18 cellular contexts compared by ENCODE assay signal in genomic region chr2:162067596-162067995, GRCh38.
"Had no signal": no experiment of that assay in that cellular context is flagged by ENCODE, and none has a peak within 500 bp of the region (broad histone marks: within the 10 kb centered on the region; RNA-seq: fewer than 3 reads in every experiment).

No MANE protein-coding gene starts in this region.

- DNase-seq: activated CD4-positive, alpha-beta memory T cell treated with anti-CD3 and anti-CD28 coated beads, Interleukin-2, amount 10 ng/mL, durations not matched to agents 7 days and 5 days; activated CD4-positive, alpha-beta T cell treated with anti-CD3 and anti-CD28 coated beads for 36 hours; activated naive CD8-positive, alpha-beta T cell treated with anti-CD3 and anti-CD28 coated beads, Interleukin-2, amount 50 U/mL, for 24 hours; activated T-cell treated with anti-CD3 and anti-CD28 coated beads, Interleukin-2, amount 50 U/mL, for 48 hours; dorsolateral prefrontal cortex; glutamatergic neuron; mammary epithelial cell; stimulated activated CD4-positive, alpha-beta T cell treated with anti-CD3 and anti-CD28 coated beads, Interleukin-2, amount 100 ng/mL, for 24 hours; substantia nigra; T1000; upper lobe of left lung; WERI-Rb-1 had no signal

- H3K4me3 Mint-ChIP-seq: activated CD4-positive, alpha-beta memory T cell treated with anti-CD3 and anti-CD28 coated beads, Interleukin-2, amount 10 ng/mL, durations not matched to agents 7 days and 5 days; activated CD4-positive, alpha-beta T cell treated with anti-CD3 and anti-CD28 coated beads for 36 hours; activated naive CD8-positive, alpha-beta T cell treated with anti-CD3 and anti-CD28 coated beads, Interleukin-2, amount 50 U/mL, for 24 hours; natural killer cell treated with Interleukin-12 subunit alpha and Interleukin-12 subunit beta and Interleukin-15 and Interleukin-18, amount 100 ng/mL, for 72 hours had no signal

- H3K4me1 ChIP-seq: ascending aorta, prostate gland had no signal

- H3K27me3 ChIP-seq: ascending aorta, upper lobe of left lung had no signal

- H3K27ac ChIP-seq: ascending aorta, dorsolateral prefrontal cortex, prostate gland, upper lobe of left lung, WERI-Rb-1 had no signal

- H3K4me3 ChIP-seq: ascending aorta, dorsolateral prefrontal cortex, prostate gland, upper lobe of left lung had no signal

- H3K27me3 Mint-ChIP-seq: activated CD4-positive, alpha-beta memory T cell treated with anti-CD3 and anti-CD28 coated beads, Interleukin-2, amount 10 ng/mL, durations not matched to agents 7 days and 5 days; activated CD4-positive, alpha-beta T cell treated with anti-CD3 and anti-CD28 coated beads for 36 hours; activated naive CD8-positive, alpha-beta T cell treated with anti-CD3 and anti-CD28 coated beads, Interleukin-2, amount 50 U/mL, for 24 hours had no signal

- ATAC-seq: activated CD4-positive, alpha-beta T cell treated with anti-CD3 and anti-CD28 coated beads for 36 hours; activated naive CD8-positive, alpha-beta T cell treated with anti-CD3 and anti-CD28 coated beads, Interleukin-2, amount 50 U/mL, for 24 hours; esophagus mucosa; left lobe of liver; natural killer cell treated with Interleukin-12 subunit alpha and Interleukin-12 subunit beta and Interleukin-15 and Interleukin-18, amount 100 ng/mL, for 72 hours; sciatic nerve had no signal

- H3K9me3 ChIP-seq: ascending aorta, prostate gland, upper lobe of left lung had no signal

- H3K9me3 Mint-ChIP-seq: activated CD4-positive, alpha-beta memory T cell treated with anti-CD3 and anti-CD28 coated beads, Interleukin-2, amount 10 ng/mL, durations not matched to agents 7 days and 5 days; activated naive CD8-positive, alpha-beta T cell treated with anti-CD3 and anti-CD28 coated beads, Interleukin-2, amount 50 U/mL, for 24 hours had no signal

- H3K36me3 ChIP-seq: ascending aorta, prostate gland, upper lobe of left lung, WERI-Rb-1 had no signal

- H3K27ac Mint-ChIP-seq: activated CD4-positive, alpha-beta memory T cell treated with anti-CD3 and anti-CD28 coated beads, Interleukin-2, amount 10 ng/mL, durations not matched to agents 7 days and 5 days; activated CD4-positive, alpha-beta T cell treated with anti-CD3 and anti-CD28 coated beads for 36 hours; activated naive CD8-positive, alpha-beta T cell treated with anti-CD3 and anti-CD28 coated beads, Interleukin-2, amount 50 U/mL, for 24 hours; natural killer cell treated with Interleukin-12 subunit alpha and Interleukin-12 subunit beta and Interleukin-15 and Interleukin-18, amount 100 ng/mL, for 72 hours had no signal
